Comparison of ENCODE assay signal across 8 cellular contexts in the genomic region with DNA sequence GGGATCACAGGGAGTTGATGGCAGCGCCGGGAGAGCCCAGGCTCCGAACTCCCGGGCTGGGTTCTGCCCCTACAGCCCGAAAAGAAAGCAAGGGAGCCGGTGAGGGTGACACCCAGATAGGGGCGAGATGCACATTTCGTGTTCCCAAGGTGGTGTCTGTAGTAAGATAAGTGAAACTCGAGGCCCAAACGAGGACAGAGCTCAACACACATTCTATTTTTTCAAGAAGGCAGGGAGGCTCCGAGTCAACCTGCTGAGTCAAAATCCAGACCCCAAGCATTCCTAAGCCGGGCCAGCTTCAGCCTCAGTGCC. TPM values are rescaled to one million over a fixed set of nuclear protein-coding genes. Genes with fewer than 3 reads are reported as not detected.
A peak's percentile ranks its signal among the peaks of the same experiment; 100 is the strongest.
DNase-seq lines count a peak whose midpoint lies in the region; ATAC-seq, FAIRE-seq and TF ChIP-seq lines count a peak whose summit lies in the region.

No MANE protein-coding gene starts in this region.

- intact Hi-C loops in pancreas (cut with DNase I), result no loop called here

- H3K36me3 ChIP-seq in DOHH2 (ENCODE audit: control insufficient read depth, low read length), result no peaks in the 10 kb centered on the region; the same call in 1 of the 2 replicates
- H3K36me3 ChIP-seq in Karpas-422 (ENCODE audit: insufficient read depth, low read length), result no peaks in the 10 kb centered on the region
- no peaks in the 10 kb centered on the region for H3K36me3 ChIP-seq in pancreas

- H2AFZ ChIP-seq in Karpas-422 (ENCODE audit: low read length), result peak overlapping the region; percentile 60; the same call in 1 of the 2 replicates

- H3K9me2 ChIP-seq in DOHH2 (replicated peaks; ENCODE audit: control insufficient read depth, low read length) (no peaks in the 10 kb centered on the region), Karpas-422 (replicated peaks; ENCODE audit: insufficient read depth, low read length) (no peaks in the 10 kb centered on the region)

- no peak for ATAC-seq in effector memory CD8-positive, alpha-beta T cell (replicated peaks)
- ATAC-seq in pancreas (no peak), GM21447 (IDR thresholded peaks at IDR 0.05; ENCODE audit: unreplicated experiment) (no peak)

- H3K9ac ChIP-seq in Karpas-422 (ENCODE audit: low read length), result peak overlapping the region; percentile 95

- no peaks in the 10 kb centered on the region for H3K27me3 ChIP-seq in DOHH2 (ENCODE audit: control insufficient read depth, low read length)
- no peaks in the 10 kb centered on the region for H3K27me3 ChIP-seq in Karpas-422 (ENCODE audit: low read length)
- H3K27me3 ChIP-seq in pancreas, result no peaks in the 10 kb centered on the region

- peak overlapping the region; percentile 82 to 87 for H3K4me3 Mint-ChIP-seq in effector memory CD8-positive, alpha-beta T cell

- H3K79me2 ChIP-seq in DOHH2 (ENCODE audit: control insufficient read depth, low read length) (peaks cover 11% of the 10 kb centered on the region), Karpas-422 (ENCODE audit: low read length) (no peaks in the 10 kb centered on the region)

- DNase-seq in Karpas-422 (no peak), pancreas (no peak), DMS153 (lab: John Stamatoyannopoulos, UW) (no peak), midbrain (lab: John Stamatoyannopoulos, UW) (no peak), SKM-1 (lab: John Stamatoyannopoulos, UW; ENCODE audit: unreplicated experiment) (no peak)
- no peak for DNase-seq in effector memory CD8-positive, alpha-beta T cell

- H3K4me1 ChIP-seq in DOHH2 (ENCODE audit: control insufficient read depth, low read length), result peaks cover 22% of the 10 kb centered on the region
- H3K4me1 ChIP-seq in Karpas-422 (ENCODE audit: low read length), result peaks cover 20% of the 10 kb centered on the region
- peaks cover 0 to 7% (median 3%) of the 10 kb centered on the region in 3 donors for H3K4me1 ChIP-seq in pancreas

- H3K27ac Mint-ChIP-seq in effector memory CD8-positive, alpha-beta T cell, result peak overlapping the region; percentile 79 to 91

- no peaks in the 10 kb centered on the region for H3K9me3 Mint-ChIP-seq in effector memory CD8-positive, alpha-beta T cell

- H3K4me3 ChIP-seq in DOHH2 (ENCODE audit: low read length) (peak overlapping the region; percentile 86), Karpas-422 (ENCODE audit: low read length) (peak overlapping the region; percentile 83; the same call in 1 of the 2 replicates), pancreas (peak overlapping the region; percentile 70 to 83 (median 78))

- no peak for TF ChIP-seq CTCF in DOHH2 (IDR thresholded peaks at IDR 0.05; ENCODE audit: low read depth, low read length, poor library complexity, severe bottlenecking)
- no peak for TF ChIP-seq CTCF in pancreas (IDR thresholded peaks at IDR 0.05)

- H3K9me3 ChIP-seq in DOHH2 (ENCODE audit: control insufficient read depth, insufficient read depth, low read length), result no peaks in the 10 kb centered on the region
- H3K9me3 ChIP-seq in Karpas-422 (ENCODE audit: low read length), result no peaks in the 10 kb centered on the region
- H3K9me3 ChIP-seq in pancreas, result no peaks in the 10 kb centered on the region

- no peak for FAIRE-seq in pancreas (lab: Jason Lieb, UNC)

- peaks cover 8 to 17% of the 10 kb centered on the region in 2 donors for H3K4me1 Mint-ChIP-seq in effector memory CD8-positive, alpha-beta T cell (ENCODE audit: low read depth in 2 of 2)

- H3K4me2 ChIP-seq in DOHH2 (ENCODE audit: low read length) (peak overlapping the region; percentile 83), Karpas-422 (ENCODE audit: low read depth, low read length, poor library complexity, severe bottlenecking) (peak overlapping the region; percentile 97)

- no peaks in the 10 kb centered on the region for H3K36me3 Mint-ChIP-seq in effector memory CD8-positive, alpha-beta T cell (ENCODE audit: insufficient read depth)

- 21 to 22% methylated on average over 12 of the region's 12 CpGs for WGBS in pancreas, 2 donors

- peaks cover 6% of the 10 kb centered on the region for H3F3A ChIP-seq in DOHH2 (ENCODE audit: control insufficient read depth, insufficient read depth)

- H3K27ac ChIP-seq in DOHH2 (ENCODE audit: low read depth, low read length) (no peak overlapping the region), Karpas-422 (ENCODE audit: low read length) (no peak overlapping the region), pancreas (peak overlapping the region; percentile 91 to 97 (median 96))

- H3K27me3 Mint-ChIP-seq in effector memory CD8-positive, alpha-beta T cell, result no peaks in the 10 kb centered on the region

- H4K20me1 ChIP-seq in DOHH2 (ENCODE audit: control insufficient read depth, insufficient read depth, low read depth, low read length), result peaks cover 3% of the 10 kb centered on the region; the same call in 1 of the 2 replicates
- no peaks in the 10 kb centered on the region; the same call in 1 of the 2 replicates for H4K20me1 ChIP-seq in Karpas-422 (ENCODE audit: insufficient read depth, low read depth, low read length)

RNA-seq across cellular contexts. Expression of a gene that starts 24.2 kb away (rescaled TPM):
- 95.9 and 115 TPM in 2 replicates for total RNA-seq in Karpas-422 (2014; rRNA removed; shearing (Covaris generic); ENCODE audit: low replicate concordance)
- 10 to 100 TPM; 18.6 to 38.7 (median 26.4) TPM for total RNA-seq in pancreas
- 10 to 100 TPM; 10.5 to 17.8 TPM for polyA plus RNA-seq in pancreas

RNA-seq across cellular contexts. Expression of a gene that starts 55.3 kb away (rescaled TPM):
- total RNA-seq in Karpas-422 (2014; rRNA removed; shearing (Covaris generic); ENCODE audit: low replicate concordance), result 0.43 TPM in 1 of 2 replicates, not detected in the other
- 1 to 10 TPM; 2.8 to 7.3 (median 5.3) TPM for total RNA-seq in pancreas
- polyA plus RNA-seq in pancreas, result 1 to 10 TPM; 1.9 to 3.9 TPM

Comparison
In these comparisons a context has a peak if more than half of its experiments do, and no peak if none do; other contexts are left out.
1. H3K27ac ChIP-seq: peak in pancreas (4 of 4); none in DOHH2 (single experiment) and Karpas-422 (single experiment).
2. Peak in every context shown above with its lines, with median percentiles within 50 percentile points of each other: H3K4me3 ChIP-seq.